1 cellular context compared by ENCODE assay signal in the genomic region with DNA sequence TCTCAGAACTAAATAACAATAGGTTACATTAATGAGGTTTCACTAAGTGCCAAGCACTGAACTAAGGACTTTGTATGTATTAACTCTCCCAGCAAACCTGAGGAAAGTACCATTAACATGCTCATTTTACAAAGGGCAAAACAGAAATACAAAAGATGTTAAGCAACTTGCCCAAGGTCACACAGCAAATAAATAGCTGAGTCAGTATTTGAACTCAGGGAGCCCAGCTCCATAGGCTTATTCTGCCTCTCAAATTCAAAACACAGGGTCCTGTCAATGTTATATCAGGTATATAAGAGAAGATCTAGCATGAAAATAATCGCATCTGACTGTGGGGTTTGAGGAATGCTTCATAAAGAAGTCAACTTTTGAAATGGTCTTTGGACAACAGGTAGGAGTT.
TF ChIP-seq lines count a peak whose summit lies in the region.

No MANE protein-coding gene starts in this region.

TF ChIP-seq in IMR-90, 13 proteins besides CTCF, POLR2A, EP300 and RAD21:
- TF ChIP-seq, protein P1, sequence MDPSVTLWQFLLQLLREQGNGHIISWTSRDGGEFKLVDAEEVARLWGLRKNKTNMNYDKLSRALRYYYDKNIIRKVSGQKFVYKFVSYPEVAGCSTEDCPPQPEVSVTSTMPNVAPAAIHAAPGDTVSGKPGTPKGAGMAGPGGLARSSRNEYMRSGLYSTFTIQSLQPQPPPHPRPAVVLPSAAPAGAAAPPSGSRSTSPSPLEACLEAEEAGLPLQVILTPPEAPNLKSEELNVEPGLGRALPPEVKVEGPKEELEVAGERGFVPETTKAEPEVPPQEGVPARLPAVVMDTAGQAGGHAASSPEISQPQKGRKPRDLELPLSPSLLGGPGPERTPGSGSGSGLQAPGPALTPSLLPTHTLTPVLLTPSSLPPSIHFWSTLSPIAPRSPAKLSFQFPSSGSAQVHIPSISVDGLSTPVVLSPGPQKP (IDR thresholded peaks at IDR 0.05; ENCODE audit: borderline replicate concordance, low read depth, low read length) = no peak
- peak; percentile 81 for TF ChIP-seq MAFK (IDR thresholded peaks at IDR 0.05; ENCODE audit: low read depth, low read length)
TF ChIP-seq in IMR-90: peak in this region for 1.
